7 cellular contexts compared by ENCODE assay signal in the genomic region with DNA sequence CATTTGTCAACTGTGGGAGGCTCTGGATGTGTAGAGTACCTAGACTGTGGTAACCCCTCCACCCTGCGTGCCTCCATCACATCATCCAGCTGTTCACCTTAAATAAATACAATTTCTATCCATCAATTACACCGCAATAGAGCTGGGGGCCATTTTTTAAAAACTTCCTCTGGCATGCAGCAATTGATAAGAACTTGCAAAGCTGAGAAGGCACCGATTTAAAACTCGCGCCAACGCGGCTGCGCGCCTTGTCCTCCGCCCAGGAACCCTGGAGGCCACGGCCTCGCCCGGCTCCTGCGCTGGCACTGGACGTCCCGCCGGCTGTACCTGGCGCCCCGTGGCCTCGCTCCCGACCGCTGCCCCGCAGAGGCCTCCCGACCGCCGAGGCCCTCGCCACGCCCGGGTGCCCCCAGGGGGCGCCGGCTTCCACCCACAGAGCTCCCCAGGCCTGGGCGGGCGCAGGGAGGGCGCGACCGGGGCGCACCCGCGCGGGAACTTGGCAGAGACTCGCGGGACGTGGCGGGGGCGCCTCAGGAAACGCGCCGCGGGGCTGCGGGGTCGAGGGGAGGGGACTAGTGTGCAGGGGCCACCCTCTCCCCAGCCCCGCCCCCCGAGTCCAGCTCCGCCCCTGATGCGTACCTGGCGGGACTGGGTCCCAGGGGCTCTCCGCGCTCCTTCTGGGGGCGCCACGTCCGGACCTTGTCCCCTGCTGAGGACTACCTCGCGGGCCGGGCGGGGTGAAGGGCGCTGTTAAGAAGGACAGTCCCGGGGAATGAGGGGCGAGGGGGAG.
A peak's percentile ranks its signal among the peaks of the same experiment; 100 is the strongest.
DNase-seq lines count a peak whose midpoint lies in the region; ATAC-seq, FAIRE-seq and TF ChIP-seq lines count a peak whose summit lies in the region.

No MANE protein-coding gene starts in this region.

- H3K27ac ChIP-seq in kidney (ENCODE audit: low read depth in 2 of 2, low read length in 2 of 2): no peak overlapping the region

- H3K27me3 ChIP-seq in MG63: no peaks in the 10 kb centered on the region

- peak; percentile 32 for TF ChIP-seq CTCF in kidney (IDR thresholded peaks at IDR 0.05; ENCODE audit: borderline replicate concordance, extremely low read depth, insufficient read depth)

- H3K4me3 ChIP-seq in MG63 (no peak overlapping the region), kidney (ENCODE audit: low read length in 2 of 2) (no peak overlapping the region)

- peaks cover 11 to 13% of the 10 kb centered on the region in 2 donors for H3K4me1 ChIP-seq in kidney (ENCODE audit: control insufficient read depth in 1 of 2, insufficient read depth in 1 of 2, low read depth in 1 of 2, low read length in 2 of 2)

- DNase-seq in MG63 (peak; percentile 33), astrocyte of the hippocampus (ENCODE audit: low read depth, low spot score) (peak; percentile 35), kidney (peak; percentile 80), T-helper 1 cell (no peak)
- DNase-seq in stimulated activated CD8-positive, alpha-beta memory T cell treated with anti-CD3 and anti-CD28 coated beads, Interleukin-4, amount 100 ng/mL, for 48 hours: peak; percentile 41

- H3K36me3 ChIP-seq in MG63 (no peaks in the 10 kb centered on the region), kidney (ENCODE audit: control insufficient read depth in 1 of 2, insufficient read depth in 2 of 2, low read length in 2 of 2) (no peaks in the 10 kb centered on the region)

- ATAC-seq in HG02938 (IDR thresholded peaks at IDR 0.05; ENCODE audit: unreplicated experiment) (no peak), HG03135 (IDR thresholded peaks at IDR 0.05; ENCODE audit: unreplicated experiment) (no peak)

- H3K9ac ChIP-seq in kidney (ENCODE audit: low read length in 2 of 2): peak overlapping the region in 1 of 2 donors; percentile 34

- intact Hi-C loops in kidney (cut with DNase I): no loop called here

- H3K9me3 ChIP-seq in MG63: no peaks in the 10 kb centered on the region
- H3K9me3 ChIP-seq in kidney (ENCODE audit: control insufficient read depth in 1 of 2, low read length in 2 of 2): no peaks in the 10 kb centered on the region

- FAIRE-seq in kidney (lab: Jason Lieb, UNC): no peak

Comparison
In these comparisons a context has a peak if more than half of its experiments do, and no peak if none do; other contexts are left out.
1. DNase-seq: peak in MG63 (single experiment), astrocyte of the hippocampus (single experiment), kidney (single experiment) and stimulated activated CD8-positive, alpha-beta memory T cell treated with anti-CD3 and anti-CD28 coated beads, Interleukin-4, amount 100 ng/mL, for 48 hours (single experiment); none in T-helper 1 cell (0 of 5).